1 cellular context compared by ENCODE assay signal in the genomic region with DNA sequence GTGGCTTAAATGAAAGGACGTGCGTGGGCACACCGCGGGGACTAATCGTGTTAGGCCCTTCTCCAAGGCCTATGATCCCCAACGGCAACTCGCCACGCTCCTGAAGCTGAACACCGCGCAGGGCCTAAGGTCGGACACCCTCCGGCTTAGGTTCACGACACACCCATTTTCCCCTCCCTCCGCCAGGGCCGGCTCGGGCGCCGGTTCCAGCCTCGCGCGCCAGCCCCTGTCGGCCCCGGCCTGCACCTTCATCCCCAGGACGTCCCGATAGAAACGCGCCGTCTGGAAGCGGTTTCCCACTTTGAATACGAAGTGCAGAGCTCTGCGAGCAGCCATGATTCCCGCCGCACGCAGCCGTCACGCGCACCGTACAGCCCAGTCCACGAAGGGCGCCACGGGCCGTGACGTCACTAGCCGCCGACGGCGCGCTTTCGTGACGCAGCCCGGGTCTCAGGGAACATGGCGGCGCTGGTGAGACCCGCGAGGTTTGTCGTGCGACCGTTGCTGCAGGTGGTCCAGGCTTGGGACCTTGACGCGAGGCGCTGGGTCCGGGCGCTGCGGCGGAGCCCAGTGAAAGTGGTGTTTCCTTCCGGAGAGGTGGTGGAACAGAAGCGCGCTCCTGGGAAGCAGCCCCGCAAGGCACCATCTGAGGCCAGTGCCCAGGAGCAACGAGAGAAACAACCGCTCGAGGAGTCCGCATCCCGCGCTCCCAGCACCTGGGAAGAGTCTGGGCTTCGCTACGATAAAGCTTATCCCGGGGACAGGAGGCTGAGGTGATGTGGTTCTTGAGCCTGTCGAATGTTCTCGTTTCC.
TF ChIP-seq lines count a peak whose summit lies in the region.

A gene with protein sequence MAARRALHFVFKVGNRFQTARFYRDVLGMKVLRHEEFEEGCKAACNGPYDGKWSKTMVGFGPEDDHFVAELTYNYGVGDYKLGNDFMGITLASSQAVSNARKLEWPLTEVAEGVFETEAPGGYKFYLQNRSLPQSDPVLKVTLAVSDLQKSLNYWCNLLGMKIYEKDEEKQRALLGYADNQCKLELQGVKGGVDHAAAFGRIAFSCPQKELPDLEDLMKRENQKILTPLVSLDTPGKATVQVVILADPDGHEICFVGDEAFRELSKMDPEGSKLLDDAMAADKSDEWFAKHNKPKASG (minus strand): TSS at position 361 of the 812 bp plus-strand sequence. CDS start 25 bp downstream, at position 336.
A gene with protein sequence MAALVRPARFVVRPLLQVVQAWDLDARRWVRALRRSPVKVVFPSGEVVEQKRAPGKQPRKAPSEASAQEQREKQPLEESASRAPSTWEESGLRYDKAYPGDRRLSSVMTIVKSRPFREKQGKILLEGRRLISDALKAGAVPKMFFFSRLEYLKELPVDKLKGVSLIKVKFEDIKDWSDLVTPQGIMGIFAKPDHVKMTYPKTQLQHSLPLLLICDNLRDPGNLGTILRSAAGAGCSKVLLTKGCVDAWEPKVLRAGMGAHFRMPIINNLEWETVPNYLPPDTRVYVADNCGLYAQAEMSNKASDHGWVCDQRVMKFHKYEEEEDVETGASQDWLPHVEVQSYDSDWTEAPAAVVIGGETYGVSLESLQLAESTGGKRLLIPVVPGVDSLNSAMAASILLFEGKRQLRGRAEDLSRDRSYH (plus strand): TSS at position 434 of the 812 bp plus-strand sequence. CDS start 26 bp downstream, at position 460.

TF ChIP-seq in HepG2, 621 proteins besides CTCF, POLR2A, EP300 and RAD21 (continued from another document and continues in another):
- TF ChIP-seq KLF15 (CRISPR knock-in tag; IDR thresholded peaks at IDR 0.05; ENCODE audit: borderline replicate concordance) (peak; percentile 39; the same call in 1 of the 2 replicates), ZNF441 (CRISPR knock-in tag; IDR thresholded peaks at IDR 0.05; ENCODE audit: borderline replicate concordance) (peak; percentile 53; the same call in 1 of the 2 replicates), ZNF746 (CRISPR knock-in tag; IDR thresholded peaks at IDR 0.05) (no peak), PHF21A (CRISPR knock-in tag; IDR thresholded peaks at IDR 0.05) (peak; percentile 42; the same call in 1 of the 2 replicates), ZNF160 (CRISPR knock-in tag; IDR thresholded peaks at IDR 0.05) (peak; percentile 68; the same call in 1 of the 2 replicates), TCF12 (IDR thresholded peaks at IDR 0.05) (no peak), TCF12 (CRISPR knock-in tag; IDR thresholded peaks at IDR 0.05) (peak; percentile 66; the same call in 1 of the 2 replicates), RAD51 (IDR thresholded peaks at IDR 0.05; ENCODE audit: borderline replicate concordance) (no peak), ZMAT3 (CRISPR knock-in tag; conservative IDR thresholded peaks at IDR 0.05) (no peak), PTBP1 (IDR thresholded peaks at IDR 0.05; ENCODE audit: low read depth, low read length, poor library complexity, severe bottlenecking) (peak; percentile 51), HNRNPL (IDR thresholded peaks at IDR 0.05; ENCODE audit: low read depth, low read length) (0 out of 2 replicates have a peak, but pooled peaks have one; percentile 57), POLR2AphosphoS5 (IDR thresholded peaks at IDR 0.05; ENCODE audit: low read depth, low read length) (peak; percentile 95), FOXA3 (CRISPR knock-in tag; IDR thresholded peaks at IDR 0.05) (peak; percentile 75), ETV5 (CRISPR knock-in tag; IDR thresholded peaks at IDR 0.05; ENCODE audit: borderline replicate concordance) (peak; percentile 13; the same call in 1 of the 2 replicates), ZNF329 (CRISPR knock-in tag; IDR thresholded peaks at IDR 0.05; ENCODE audit: low read depth) (peak; percentile 72; the same call in 1 of the 2 replicates), TARDBP (CRISPR knock-in tag; IDR thresholded peaks at IDR 0.05) (peak; percentile 96), FOXK1 (CRISPR knock-in tag; IDR thresholded peaks at IDR 0.05; ENCODE audit: borderline replicate concordance, low read depth) (peak; percentile 88), ZFP1 (CRISPR knock-in tag; IDR thresholded peaks at IDR 0.05) (no peak), KDM4B (CRISPR knock-in tag; IDR thresholded peaks at IDR 0.05) (peak; percentile 27; the same call in 1 of the 2 replicates), ZNF251 (CRISPR knock-in tag; IDR thresholded peaks at IDR 0.05) (no peak), ERF (CRISPR knock-in tag; IDR thresholded peaks at IDR 0.05) (peak; percentile 82), ZMYM3 (CRISPR knock-in tag; IDR thresholded peaks at IDR 0.05) (peak; percentile 75), SMARCE1 (IDR thresholded peaks at IDR 0.05; ENCODE audit: borderline replicate concordance) (no peak), ONECUT2 (CRISPR knock-in tag; IDR thresholded peaks at IDR 0.05) (no peak), ZNF709 (CRISPR knock-in tag; IDR thresholded peaks at IDR 0.05) (peak; percentile 69), ZFP62 (CRISPR knock-in tag; IDR thresholded peaks at IDR 0.05) (0 out of 2 replicates have a peak, but pooled peaks have one; percentile 42), SALL1 (CRISPR knock-in tag; IDR thresholded peaks at IDR 0.05) (peak; percentile 84)
- TF ChIP-seq, protein P1, sequence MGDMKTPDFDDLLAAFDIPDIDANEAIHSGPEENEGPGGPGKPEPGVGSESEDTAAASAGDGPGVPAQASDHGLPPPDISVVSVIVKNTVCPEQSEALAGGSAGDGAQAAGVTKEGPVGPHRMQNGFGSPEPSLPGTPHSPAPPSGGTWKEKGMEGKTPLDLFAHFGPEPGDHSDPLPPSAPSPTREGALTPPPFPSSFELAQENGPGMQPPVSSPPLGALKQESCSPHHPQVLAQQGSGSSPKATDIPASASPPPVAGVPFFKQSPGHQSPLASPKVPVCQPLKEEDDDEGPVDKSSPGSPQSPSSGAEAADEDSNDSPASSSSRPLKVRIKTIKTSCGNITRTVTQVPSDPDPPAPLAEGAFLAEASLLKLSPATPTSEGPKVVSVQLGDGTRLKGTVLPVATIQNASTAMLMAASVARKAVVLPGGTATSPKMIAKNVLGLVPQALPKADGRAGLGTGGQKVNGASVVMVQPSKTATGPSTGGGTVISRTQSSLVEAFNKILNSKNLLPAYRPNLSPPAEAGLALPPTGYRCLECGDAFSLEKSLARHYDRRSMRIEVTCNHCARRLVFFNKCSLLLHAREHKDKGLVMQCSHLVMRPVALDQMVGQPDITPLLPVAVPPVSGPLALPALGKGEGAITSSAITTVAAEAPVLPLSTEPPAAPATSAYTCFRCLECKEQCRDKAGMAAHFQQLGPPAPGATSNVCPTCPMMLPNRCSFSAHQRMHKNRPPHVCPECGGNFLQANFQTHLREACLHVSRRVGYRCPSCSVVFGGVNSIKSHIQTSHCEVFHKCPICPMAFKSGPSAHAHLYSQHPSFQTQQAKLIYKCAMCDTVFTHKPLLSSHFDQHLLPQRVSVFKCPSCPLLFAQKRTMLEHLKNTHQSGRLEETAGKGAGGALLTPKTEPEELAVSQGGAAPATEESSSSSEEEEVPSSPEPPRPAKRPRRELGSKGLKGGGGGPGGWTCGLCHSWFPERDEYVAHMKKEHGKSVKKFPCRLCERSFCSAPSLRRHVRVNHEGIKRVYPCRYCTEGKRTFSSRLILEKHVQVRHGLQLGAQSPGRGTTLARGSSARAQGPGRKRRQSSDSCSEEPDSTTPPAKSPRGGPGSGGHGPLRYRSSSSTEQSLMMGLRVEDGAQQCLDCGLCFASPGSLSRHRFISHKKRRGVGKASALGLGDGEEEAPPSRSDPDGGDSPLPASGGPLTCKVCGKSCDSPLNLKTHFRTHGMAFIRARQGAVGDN (CRISPR knock-in tag; IDR thresholded peaks at IDR 0.05) = peak; percentile 97
- TF ChIP-seq, protein P2, sequence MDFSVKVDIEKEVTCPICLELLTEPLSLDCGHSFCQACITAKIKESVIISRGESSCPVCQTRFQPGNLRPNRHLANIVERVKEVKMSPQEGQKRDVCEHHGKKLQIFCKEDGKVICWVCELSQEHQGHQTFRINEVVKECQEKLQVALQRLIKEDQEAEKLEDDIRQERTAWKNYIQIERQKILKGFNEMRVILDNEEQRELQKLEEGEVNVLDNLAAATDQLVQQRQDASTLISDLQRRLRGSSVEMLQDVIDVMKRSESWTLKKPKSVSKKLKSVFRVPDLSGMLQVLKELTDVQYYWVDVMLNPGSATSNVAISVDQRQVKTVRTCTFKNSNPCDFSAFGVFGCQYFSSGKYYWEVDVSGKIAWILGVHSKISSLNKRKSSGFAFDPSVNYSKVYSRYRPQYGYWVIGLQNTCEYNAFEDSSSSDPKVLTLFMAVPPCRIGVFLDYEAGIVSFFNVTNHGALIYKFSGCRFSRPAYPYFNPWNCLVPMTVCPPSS (IDR thresholded peaks at IDR 0.05) = no peak
- TF ChIP-seq, protein P3, sequence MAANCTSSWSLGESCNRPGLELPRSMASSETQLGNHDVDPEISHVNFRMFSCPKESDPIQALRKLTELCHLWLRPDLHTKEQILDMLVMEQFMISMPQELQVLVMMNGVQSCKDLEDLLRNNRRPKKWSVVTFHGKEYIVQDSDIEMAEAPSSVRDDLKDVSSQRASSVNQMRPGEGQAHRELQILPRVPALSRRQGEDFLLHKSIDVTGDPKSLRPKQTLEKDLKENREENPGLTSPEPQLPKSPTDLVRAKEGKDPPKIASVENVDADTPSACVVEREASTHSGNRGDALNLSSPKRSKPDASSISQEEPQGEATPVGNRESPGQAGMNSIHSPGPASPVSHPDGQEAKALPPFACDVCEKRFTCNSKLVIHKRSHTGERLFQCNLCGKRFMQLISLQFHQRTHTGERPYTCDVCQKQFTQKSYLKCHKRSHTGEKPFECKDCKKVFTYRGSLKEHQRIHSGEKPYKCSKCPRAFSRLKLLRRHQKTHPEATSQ (CRISPR knock-in tag; IDR thresholded peaks at IDR 0.05; ENCODE audit: borderline replicate concordance) = peak; percentile 79; the same call in 1 of the 2 replicates
- TF ChIP-seq, protein P4, sequence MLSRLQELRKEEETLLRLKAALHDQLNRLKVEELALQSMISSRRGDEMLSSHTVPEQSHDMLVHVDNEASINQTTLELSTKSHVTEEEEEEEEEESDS (CRISPR knock-in tag; IDR thresholded peaks at IDR 0.05; ENCODE audit: borderline replicate concordance) = 0 out of 2 replicates have a peak, but pooled peaks have one; percentile 38
- TF ChIP-seq, protein P5, sequence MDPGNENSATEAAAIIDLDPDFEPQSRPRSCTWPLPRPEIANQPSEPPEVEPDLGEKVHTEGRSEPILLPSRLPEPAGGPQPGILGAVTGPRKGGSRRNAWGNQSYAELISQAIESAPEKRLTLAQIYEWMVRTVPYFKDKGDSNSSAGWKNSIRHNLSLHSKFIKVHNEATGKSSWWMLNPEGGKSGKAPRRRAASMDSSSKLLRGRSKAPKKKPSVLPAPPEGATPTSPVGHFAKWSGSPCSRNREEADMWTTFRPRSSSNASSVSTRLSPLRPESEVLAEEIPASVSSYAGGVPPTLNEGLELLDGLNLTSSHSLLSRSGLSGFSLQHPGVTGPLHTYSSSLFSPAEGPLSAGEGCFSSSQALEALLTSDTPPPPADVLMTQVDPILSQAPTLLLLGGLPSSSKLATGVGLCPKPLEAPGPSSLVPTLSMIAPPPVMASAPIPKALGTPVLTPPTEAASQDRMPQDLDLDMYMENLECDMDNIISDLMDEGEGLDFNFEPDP (CRISPR knock-in tag; conservative IDR thresholded peaks at IDR 0.05) = no peak
- TF ChIP-seq, protein P6, sequence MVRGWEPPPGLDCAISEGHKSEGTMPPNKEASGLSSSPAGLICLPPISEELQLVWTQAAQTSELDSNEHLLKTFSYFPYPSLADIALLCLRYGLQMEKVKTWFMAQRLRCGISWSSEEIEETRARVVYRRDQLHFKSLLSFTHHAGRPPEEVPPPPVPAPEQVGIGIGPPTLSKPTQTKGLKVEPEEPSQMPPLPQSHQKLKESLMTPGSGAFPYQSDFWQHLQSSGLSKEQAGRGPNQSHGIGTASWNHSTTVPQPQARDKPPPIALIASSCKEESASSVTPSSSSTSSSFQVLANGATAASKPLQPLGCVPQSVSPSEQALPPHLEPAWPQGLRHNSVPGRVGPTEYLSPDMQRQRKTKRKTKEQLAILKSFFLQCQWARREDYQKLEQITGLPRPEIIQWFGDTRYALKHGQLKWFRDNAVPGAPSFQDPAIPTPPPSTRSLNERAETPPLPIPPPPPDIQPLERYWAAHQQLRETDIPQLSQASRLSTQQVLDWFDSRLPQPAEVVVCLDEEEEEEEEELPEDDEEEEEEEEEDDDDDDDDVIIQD (CRISPR knock-in tag; IDR thresholded peaks at IDR 0.05; ENCODE audit: low read depth) = no peak
- TF ChIP-seq, protein P7, sequence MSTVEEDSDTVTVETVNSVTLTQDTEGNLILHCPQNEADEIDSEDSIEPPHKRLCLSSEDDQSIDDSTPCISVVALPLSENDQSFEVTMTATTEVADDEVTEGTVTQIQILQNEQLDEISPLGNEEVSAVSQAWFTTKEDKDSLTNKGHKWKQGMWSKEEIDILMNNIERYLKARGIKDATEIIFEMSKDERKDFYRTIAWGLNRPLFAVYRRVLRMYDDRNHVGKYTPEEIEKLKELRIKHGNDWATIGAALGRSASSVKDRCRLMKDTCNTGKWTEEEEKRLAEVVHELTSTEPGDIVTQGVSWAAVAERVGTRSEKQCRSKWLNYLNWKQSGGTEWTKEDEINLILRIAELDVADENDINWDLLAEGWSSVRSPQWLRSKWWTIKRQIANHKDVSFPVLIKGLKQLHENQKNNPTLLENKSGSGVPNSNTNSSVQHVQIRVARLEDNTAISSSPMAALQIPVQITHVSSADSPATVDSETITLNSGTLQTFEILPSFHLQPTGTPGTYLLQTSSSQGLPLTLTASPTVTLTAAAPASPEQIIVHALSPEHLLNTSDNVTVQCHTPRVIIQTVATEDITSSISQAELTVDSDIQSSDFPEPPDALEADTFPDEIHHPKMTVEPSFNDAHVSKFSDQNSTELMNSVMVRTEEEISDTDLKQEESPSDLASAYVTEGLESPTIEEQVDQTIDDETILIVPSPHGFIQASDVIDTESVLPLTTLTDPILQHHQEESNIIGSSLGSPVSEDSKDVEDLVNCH (CRISPR knock-in tag; IDR thresholded peaks at IDR 0.05) = no peak
- TF ChIP-seq, protein P8, sequence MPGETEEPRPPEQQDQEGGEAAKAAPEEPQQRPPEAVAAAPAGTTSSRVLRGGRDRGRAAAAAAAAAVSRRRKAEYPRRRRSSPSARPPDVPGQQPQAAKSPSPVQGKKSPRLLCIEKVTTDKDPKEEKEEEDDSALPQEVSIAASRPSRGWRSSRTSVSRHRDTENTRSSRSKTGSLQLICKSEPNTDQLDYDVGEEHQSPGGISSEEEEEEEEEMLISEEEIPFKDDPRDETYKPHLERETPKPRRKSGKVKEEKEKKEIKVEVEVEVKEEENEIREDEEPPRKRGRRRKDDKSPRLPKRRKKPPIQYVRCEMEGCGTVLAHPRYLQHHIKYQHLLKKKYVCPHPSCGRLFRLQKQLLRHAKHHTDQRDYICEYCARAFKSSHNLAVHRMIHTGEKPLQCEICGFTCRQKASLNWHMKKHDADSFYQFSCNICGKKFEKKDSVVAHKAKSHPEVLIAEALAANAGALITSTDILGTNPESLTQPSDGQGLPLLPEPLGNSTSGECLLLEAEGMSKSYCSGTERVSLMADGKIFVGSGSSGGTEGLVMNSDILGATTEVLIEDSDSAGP (CRISPR knock-in tag; IDR thresholded peaks at IDR 0.05; ENCODE audit: borderline replicate concordance) = peak; percentile 93
- TF ChIP-seq, protein P9, sequence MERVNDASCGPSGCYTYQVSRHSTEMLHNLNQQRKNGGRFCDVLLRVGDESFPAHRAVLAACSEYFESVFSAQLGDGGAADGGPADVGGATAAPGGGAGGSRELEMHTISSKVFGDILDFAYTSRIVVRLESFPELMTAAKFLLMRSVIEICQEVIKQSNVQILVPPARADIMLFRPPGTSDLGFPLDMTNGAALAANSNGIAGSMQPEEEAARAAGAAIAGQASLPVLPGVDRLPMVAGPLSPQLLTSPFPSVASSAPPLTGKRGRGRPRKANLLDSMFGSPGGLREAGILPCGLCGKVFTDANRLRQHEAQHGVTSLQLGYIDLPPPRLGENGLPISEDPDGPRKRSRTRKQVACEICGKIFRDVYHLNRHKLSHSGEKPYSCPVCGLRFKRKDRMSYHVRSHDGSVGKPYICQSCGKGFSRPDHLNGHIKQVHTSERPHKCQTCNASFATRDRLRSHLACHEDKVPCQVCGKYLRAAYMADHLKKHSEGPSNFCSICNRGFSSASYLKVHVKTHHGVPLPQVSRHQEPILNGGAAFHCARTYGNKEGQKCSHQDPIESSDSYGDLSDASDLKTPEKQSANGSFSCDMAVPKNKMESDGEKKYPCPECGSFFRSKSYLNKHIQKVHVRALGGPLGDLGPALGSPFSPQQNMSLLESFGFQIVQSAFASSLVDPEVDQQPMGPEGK (CRISPR knock-in tag; IDR thresholded peaks at IDR 0.05) = peak; percentile 56
